Comparison of ENCODE assay signal across 9 cellular contexts in the genomic region with DNA sequence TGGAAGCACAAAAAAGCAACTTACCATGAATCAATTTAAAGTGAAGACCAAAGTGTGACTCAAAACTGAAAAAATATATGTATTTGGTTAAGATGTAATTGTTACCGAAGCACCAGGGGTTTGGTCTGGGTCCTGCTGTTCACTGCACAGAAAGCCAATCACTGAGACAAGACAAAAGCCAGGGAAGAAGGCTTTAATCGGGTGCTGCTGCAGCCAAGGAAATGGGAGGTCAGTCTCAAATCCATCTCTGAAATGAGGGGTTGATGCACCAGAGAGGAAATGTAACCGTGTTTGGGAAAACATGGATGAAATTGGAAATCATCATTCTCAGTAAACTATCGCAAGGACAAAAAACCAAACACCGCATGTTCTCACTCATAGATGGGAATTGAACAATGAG.
"Had no signal": no experiment of that assay in that cellular context is flagged by ENCODE, and none has a peak within 500 bp of the region (broad histone marks: within the 10 kb centered on the region; RNA-seq: fewer than 3 reads in every experiment).

No MANE protein-coding gene starts in this region.

- H3K4me2 ChIP-seq: KMS-11 had no signal

- DNase-seq: GM23248, GOT3, H7, HFFc6, KBM-7 had no signal

- H3K27ac Mint-ChIP-seq: HFFc6 had no signal

- H3K36me3 ChIP-seq: HAP-1 had no signal

- H3K9ac ChIP-seq: GM23248, KMS-11 had no signal

- ATAC-seq: HCT116 had no signal

- H2AFZ ChIP-seq: GM23248 had no signal

- H3K4me1 ChIP-seq: HAP-1 had no signal

- H3K4me3 Mint-ChIP-seq: HFFc6 had no signal

- H3K4me3 ChIP-seq: GM23248, HAP-1 had no signal

- H3K9me3 ChIP-seq: HAP-1 had no signal

- H3K27ac ChIP-seq: GM23248, HL-60, KMS-11 had no signal
